ENCODE assay signal across 17 cellular contexts in the genomic region with DNA sequence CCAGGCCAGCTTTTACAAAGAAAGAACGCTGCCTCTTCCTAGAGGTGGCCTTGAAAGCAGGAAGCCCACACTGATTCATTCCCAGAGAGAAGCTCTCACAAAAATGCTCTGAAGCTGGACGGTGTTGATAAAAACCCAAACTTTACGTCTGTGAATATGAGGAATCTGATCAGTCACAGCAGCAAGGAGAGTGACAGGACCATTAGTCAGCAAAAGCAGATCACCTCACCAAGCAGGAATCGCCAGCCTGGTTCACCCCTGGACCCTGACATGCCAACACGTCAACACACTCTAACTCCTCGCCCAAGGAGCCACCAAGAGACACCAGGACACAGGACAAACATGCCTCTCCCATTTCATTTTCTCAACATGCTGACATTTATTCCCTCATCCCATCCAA.
DNase-seq lines count a peak whose midpoint lies in the region; ATAC-seq, FAIRE-seq and TF ChIP-seq lines count a peak whose summit lies in the region.
"Had no signal": no experiment of that assay in that cellular context is flagged by ENCODE, and none has a peak within 500 bp of the region (broad histone marks: within the 10 kb centered on the region; RNA-seq: fewer than 3 reads in every experiment).

No MANE protein-coding gene starts in this region.

- no peak overlapping the region for H3K4me2 ChIP-seq in K562 (ENCODE audit: insufficient read depth, low read length)

- TF ChIP-seq POLR2A in K562 (conservative IDR thresholded peaks at IDR 0.05) (no peak), spleen (IDR thresholded peaks at IDR 0.05) (no peak)

- no peak overlapping the region for H2AFZ ChIP-seq in K562 (ENCODE audit: low read depth, low read length)

- POLR2A ChIA-PET in K562 (lab: Yijun Ruan, JAX), result interaction anchor here (0.9 kb wide), 1 partner anchor 9 kb away, joined by 5 read pairs; no protein-coding TSS in a partner anchor

- no peaks in the 10 kb centered on the region for H3K9me1 ChIP-seq in K562 (ENCODE audit: control insufficient read depth, insufficient read depth, low read length)

- H3K9me3 ChIP-seq in K562 (replicated peaks; ENCODE audit: control insufficient read depth, insufficient read depth, low read depth, low read length) (no peaks in the 10 kb centered on the region), spleen (no peaks in the 10 kb centered on the region)
- H3K9me3 ChIP-seq: transverse colon had no signal

- 0% methylated on average over 6 of the region's 6 CpGs for WGBS in K562 (ENCODE audit: insufficient coverage, low coverage, missing lambda C conversion rate)
- WGBS in spleen, 5 donors, result 61 to 88% (median 75%) methylated on average over 6 of the region's 6 CpGs

- no peak for TF ChIP-seq CTCF in K562 (IDR thresholded peaks at IDR 0.05 in 2 of 3, conservative IDR thresholded peaks at IDR 0.05 in 1 of 3; ENCODE audit: insufficient read depth in 2 of 3, low read depth in 1 of 3, low read length in 3 of 3)
- no peak for TF ChIP-seq CTCF in spleen (IDR thresholded peaks at IDR 0.05 in 8 of 11, conservative IDR thresholded peaks at IDR 0.05 in 3 of 11)

- peak; percentile 18 for DNase-seq in AG20443 (ENCODE audit: low spot score)
- DNase-seq in HPDE6-E6E7 (ENCODE audit: extremely low spot score), result peak; percentile 79
- DNase-seq in K562 (ENCODE audit: extremely low read depth in 1 of 4, low spot score in 3 of 4), result no peak
- DNase-seq in kidney tubule cell (ENCODE audit: low spot score), result peak; percentile 97
- no peak for DNase-seq in stimulated activated CD4-positive, alpha-beta T cell treated with anti-CD3 and anti-CD28 coated beads, Interleukin-4, amount 100 ng/mL, for 4 hours
- DNase-seq in spleen, result no peak
- DNase-seq: activated CD4-positive, alpha-beta T cell treated with anti-CD3 and anti-CD28 coated beads for 4 hours; activated T-cell treated with anti-CD3 and anti-CD28 coated beads, Interleukin-2, amount 50 U/mL, for 1 hour; anterior cingulate cortex; DMS79 treated with DMSO at 0.1 percent for 48 hours; NCI-H1417 treated with DMSO at 0.1 percent for 48 hours; NCI-H524; transverse colon had no signal

- intact Hi-C loops in K562 (cut with micrococcal nuclease), result no loop called here
- intact Hi-C loops in spleen (cut with DNase I; ENCODE audit: low total_unique reads), result no loop called here

- no peak overlapping the region for H3K4me3 ChIP-seq in K562
- H3K4me3 ChIP-seq in spleen, result no peak overlapping the region
- H3K4me3 ChIP-seq: GM12878, transverse colon had no signal

- TF ChIP-seq RAD21 in K562 (CRISPR knock-in tag; conservative IDR thresholded peaks at IDR 0.05 in 1 of 2, IDR thresholded peaks at IDR 0.05 in 1 of 2), result no peak

- H3K4me1 ChIP-seq in K562 (replicated peaks in 1 of 2; ENCODE audit: control insufficient read depth in 2 of 2, insufficient read depth in 2 of 2, low read length in 2 of 2) (no peaks in the 10 kb centered on the region), spleen (no peaks in the 10 kb centered on the region)

- in situ Hi-C loops in K562 (cut with MboI), result no loop called here

- CTCF ChIA-PET in K562 (lab: Yijun Ruan, JAX; ENCODE audit: low intra/inter-chr PET ratio), result no interaction called here

- H3K27ac ChIP-seq in K562 (ENCODE audit: extremely low read depth, low read depth, low read length) (no peak overlapping the region), spleen (no peak overlapping the region)
- H3K27ac ChIP-seq: transverse colon had no signal

- H3K27me3 ChIP-seq in K562 (ENCODE audit: control insufficient read depth in 2 of 2, insufficient read depth in 2 of 2, low read length in 2 of 2) (peaks cover 36 to 43% of the 10 kb centered on the region in 2 experiments), spleen (replicated peaks in 1 of 7) (no peaks in the 10 kb centered on the region)
- H3K27me3 ChIP-seq: transverse colon had no signal

- TF ChIP-seq EP300 in K562 (IDR thresholded peaks at IDR 0.05; ENCODE audit: low read length), result no peak

- no peak for ATAC-seq in K562
- no peak for ATAC-seq in HG03108 (IDR thresholded peaks at IDR 0.05; ENCODE audit: unreplicated experiment)
- no peak for ATAC-seq in HG02840 (IDR thresholded peaks at IDR 0.05; ENCODE audit: low FRiP score, unreplicated experiment)
- ATAC-seq: GM12878, Panc1 had no signal

- H3K36me3 ChIP-seq in K562 (ENCODE audit: control insufficient read depth, insufficient read depth, low read length) (no peaks in the 10 kb centered on the region), spleen (no peaks in the 10 kb centered on the region)
- H3K36me3 ChIP-seq: transverse colon had no signal

- no peak overlapping the region for H3K9ac ChIP-seq in K562 (ENCODE audit: insufficient read depth in 1 of 2, low read depth in 2 of 2, low read length in 2 of 2)

- no peak for FAIRE-seq in K562 (lab: Jason Lieb, UNC)
- FAIRE-seq: GM12878 had no signal

- no peaks in the 10 kb centered on the region for H3K79me2 ChIP-seq in K562 (ENCODE audit: control insufficient read depth, insufficient read depth, low read length)

- 0 out of 2 replicates have a peak, but pooled peaks cover 4% of the 10 kb centered on the region for H4K20me1 ChIP-seq in K562 (replicated peaks; ENCODE audit: control insufficient read depth, insufficient read depth, low read length)

- BruUV-seq in K562 (replicated peaks; lab: Mats Ljungman, UMichigan), result no TSS peak

TF ChIP-seq in K562, 482 proteins besides CTCF, POLR2A, EP300 and RAD21:
- TF ChIP-seq RFX1 (IDR thresholded peaks at IDR 0.05) (no peak), BCL6 (CRISPR knock-in tag; IDR thresholded peaks at IDR 0.05) (no peak), MAFG (tag; conservative IDR thresholded peaks at IDR 0.05) (peak; percentile 34; the same call in 1 of the 2 replicates), ZNF584 (CRISPR knock-in tag; IDR thresholded peaks at IDR 0.05; ENCODE audit: low read depth) (no peak), CCNT2 (IDR thresholded peaks at IDR 0.05; ENCODE audit: borderline replicate concordance, extremely low read depth, insufficient read length, low read depth, low read length) (no peak), NFATC3 (IDR thresholded peaks at IDR 0.05) (no peak), NFE2 (IDR thresholded peaks at IDR 0.05; ENCODE audit: low read depth) (0 out of 2 replicates have a peak, but pooled peaks have one; percentile 10)
- TF ChIP-seq, protein P1, sequence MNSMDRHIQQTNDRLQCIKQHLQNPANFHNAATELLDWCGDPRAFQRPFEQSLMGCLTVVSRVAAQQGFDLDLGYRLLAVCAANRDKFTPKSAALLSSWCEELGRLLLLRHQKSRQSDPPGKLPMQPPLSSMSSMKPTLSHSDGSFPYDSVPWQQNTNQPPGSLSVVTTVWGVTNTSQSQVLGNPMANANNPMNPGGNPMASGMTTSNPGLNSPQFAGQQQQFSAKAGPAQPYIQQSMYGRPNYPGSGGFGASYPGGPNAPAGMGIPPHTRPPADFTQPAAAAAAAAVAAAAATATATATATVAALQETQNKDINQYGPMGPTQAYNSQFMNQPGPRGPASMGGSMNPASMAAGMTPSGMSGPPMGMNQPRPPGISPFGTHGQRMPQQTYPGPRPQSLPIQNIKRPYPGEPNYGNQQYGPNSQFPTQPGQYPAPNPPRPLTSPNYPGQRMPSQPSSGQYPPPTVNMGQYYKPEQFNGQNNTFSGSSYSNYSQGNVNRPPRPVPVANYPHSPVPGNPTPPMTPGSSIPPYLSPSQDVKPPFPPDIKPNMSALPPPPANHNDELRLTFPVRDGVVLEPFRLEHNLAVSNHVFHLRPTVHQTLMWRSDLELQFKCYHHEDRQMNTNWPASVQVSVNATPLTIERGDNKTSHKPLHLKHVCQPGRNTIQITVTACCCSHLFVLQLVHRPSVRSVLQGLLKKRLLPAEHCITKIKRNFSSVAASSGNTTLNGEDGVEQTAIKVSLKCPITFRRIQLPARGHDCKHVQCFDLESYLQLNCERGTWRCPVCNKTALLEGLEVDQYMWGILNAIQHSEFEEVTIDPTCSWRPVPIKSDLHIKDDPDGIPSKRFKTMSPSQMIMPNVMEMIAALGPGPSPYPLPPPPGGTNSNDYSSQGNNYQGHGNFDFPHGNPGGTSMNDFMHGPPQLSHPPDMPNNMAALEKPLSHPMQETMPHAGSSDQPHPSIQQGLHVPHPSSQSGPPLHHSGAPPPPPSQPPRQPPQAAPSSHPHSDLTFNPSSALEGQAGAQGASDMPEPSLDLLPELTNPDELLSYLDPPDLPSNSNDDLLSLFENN (IDR thresholded peaks at IDR 0.05; ENCODE audit: low read depth in 2 of 2, low read length in 2 of 2), result no peak

Comparison
In these comparisons a context has a peak if more than half of its experiments do, and no peak if none do; other contexts are left out.
1. DNase-seq: peak in AG20443 (single experiment), HPDE6-E6E7 (single experiment) and kidney tubule cell (single experiment); none in K562 (0 of 4), stimulated activated CD4-positive, alpha-beta T cell treated with anti-CD3 and anti-CD28 coated beads, Interleukin-4, amount 100 ng/mL, for 4 hours (0 of 2) and spleen (single experiment).